In genomic region chr10:63665006-63665580, GRCh38 we compare ENCODE assay signal across 7 cellular contexts.
DNase-seq lines count a peak whose midpoint lies in the region; TF ChIP-seq lines count a peak whose summit lies in the region.
"Not testable (repeated sequence)": the region's sequence is repeated elsewhere in the genome, so short reads cannot be mapped to it uniquely, and the experiment has no call there.

No MANE protein-coding gene starts in this region.

- not testable (repeated sequence) for H3K4me2 ChIP-seq in parathyroid adenoma (ENCODE audit: low read length)

- H3K27ac ChIP-seq in esophagus squamous epithelium, result peak overlapping the region in 3 of 4 donors; percentile 19 to 63 (median 53)
- not testable (repeated sequence) for H3K27ac ChIP-seq in parathyroid adenoma

- DNase-seq in DMS153 (lab: John Stamatoyannopoulos, UW) (peak; percentile 75), NCI-H146 (lab: John Stamatoyannopoulos, UW) (peak; percentile 79), NCI-H2196 (lab: John Stamatoyannopoulos, UW; ENCODE audit: unreplicated experiment) (peak; percentile 39), NCI-H748 (lab: John Stamatoyannopoulos, UW; ENCODE audit: unreplicated experiment) (peak; percentile 76), SW480 (ENCODE audit: low spot score) (peak; percentile 27)
- DNase-seq in esophagus squamous epithelium (lab: John Stamatoyannopoulos, UW), result not testable (repeated sequence)

- peak overlapping the region; percentile 59 for H2AFZ ChIP-seq in parathyroid adenoma

- WGBS in esophagus squamous epithelium, 2 donors, result 69 to 81% methylated on average over 10 of the region's 10 CpGs

- intact Hi-C loops in esophagus squamous epithelium (cut with DNase I), result not testable (repeated sequence)

- H3K79me2 ChIP-seq in parathyroid adenoma, result not testable (repeated sequence)

- not testable (repeated sequence) for H3K4me3 ChIP-seq in esophagus squamous epithelium; parathyroid adenoma (ENCODE audit: low read depth, low read length)

- not testable (repeated sequence) for H3K36me3 ChIP-seq in esophagus squamous epithelium; parathyroid adenoma (ENCODE audit: control insufficient read depth, insufficient read depth, low read length)

- not testable (repeated sequence) for H3K27me3 ChIP-seq in esophagus squamous epithelium; parathyroid adenoma (ENCODE audit: control insufficient read depth, insufficient read depth, low read length)

- not testable (repeated sequence) for H3K9me3 ChIP-seq in esophagus squamous epithelium; parathyroid adenoma (ENCODE audit: control insufficient read depth, low read length)

- TF ChIP-seq POLR2A in esophagus squamous epithelium (IDR thresholded peaks at IDR 0.05), result not testable (repeated sequence)

- TF ChIP-seq CTCF in esophagus squamous epithelium (IDR thresholded peaks at IDR 0.05); parathyroid adenoma (IDR thresholded peaks at IDR 0.05): not testable (repeated sequence)

- not testable (repeated sequence) for H3K4me1 ChIP-seq in esophagus squamous epithelium
- peaks cover 16% of the 10 kb centered on the region for H3K4me1 ChIP-seq in parathyroid adenoma

- H3K9ac ChIP-seq in parathyroid adenoma, result not testable (repeated sequence)
